ENCODE assay signal across 20 cellular contexts in the genomic region with DNA sequence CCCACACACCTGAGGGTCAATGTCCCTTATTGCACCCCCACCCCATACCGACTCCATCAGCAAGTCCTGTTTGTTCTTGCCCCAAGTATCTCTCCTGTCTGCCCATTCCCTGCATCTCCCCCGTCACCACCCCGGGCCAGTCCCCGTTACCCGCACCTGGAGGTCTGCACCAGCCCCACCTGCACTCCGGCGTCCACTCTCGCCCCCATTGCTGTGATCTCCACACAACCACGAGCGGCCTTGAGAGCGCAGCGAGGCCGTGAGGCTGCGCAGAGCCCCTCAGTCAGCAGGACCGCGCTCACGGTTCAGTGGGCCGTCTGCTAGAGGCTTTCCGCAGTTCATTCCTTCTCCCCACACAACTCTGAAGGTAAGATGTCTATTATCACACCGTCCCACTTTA.
A peak's percentile ranks its signal among the peaks of the same experiment; 100 is the strongest.
DNase-seq lines count a peak whose midpoint lies in the region; ATAC-seq and FAIRE-seq lines count a peak whose summit lies in the region.
"Had no signal": no experiment of that assay in that cellular context is flagged by ENCODE, and none has a peak within 500 bp of the region (broad histone marks: within the 10 kb centered on the region; RNA-seq: fewer than 3 reads in every experiment).

No MANE protein-coding gene starts in this region.

- H2AK5ac ChIP-seq in neuronal stem cell (ENCODE audit: low read depth, low read length): no peak overlapping the region

- H3K4ac ChIP-seq in neuronal stem cell (ENCODE audit: low read length): no peak overlapping the region

- no peak overlapping the region for H3K4me3 ChIP-seq in neuronal stem cell (ENCODE audit: low read length in 2 of 2)
- H3K4me3 ChIP-seq in small intestine (ENCODE audit: low read depth in 1 of 2, low read length in 2 of 2): no peak overlapping the region
- H3K4me3 ChIP-seq: MG63 had no signal

- no peaks in the 10 kb centered on the region for H3K36me3 ChIP-seq in neuronal stem cell (replicated peaks in 1 of 2; ENCODE audit: control insufficient read depth in 2 of 2, insufficient read depth in 2 of 2, low read length in 2 of 2)
- H3K36me3 ChIP-seq in small intestine (ENCODE audit: control insufficient read depth in 2 of 2, insufficient read depth in 2 of 2, low read length in 2 of 2): no peaks in the 10 kb centered on the region
- H3K36me3 ChIP-seq: MG63 had no signal

- peaks cover 5% of the 10 kb centered on the region for H3K36me3 Mint-ChIP-seq in central memory CD8-positive, alpha-beta T cell (ENCODE audit: insufficient read depth)

- H3K18ac ChIP-seq in neuronal stem cell (ENCODE audit: low read length): peak overlapping the region; percentile 30

- peak overlapping the region; percentile 24 for H3K9ac ChIP-seq in neuronal stem cell (ENCODE audit: low read depth, low read length, poor library complexity)
- H3K9ac ChIP-seq: SK-N-SH had no signal

- no peak overlapping the region for H2BK15ac ChIP-seq in neuronal stem cell (ENCODE audit: low read length)

- H3K9me3 Mint-ChIP-seq in central memory CD8-positive, alpha-beta T cell: no peaks in the 10 kb centered on the region

- no peak overlapping the region for H3K27ac ChIP-seq in neuronal stem cell (replicated peaks; ENCODE audit: low read length)
- H3K27ac ChIP-seq in small intestine (ENCODE audit: low read depth in 1 of 2, low read length in 1 of 2): no peak overlapping the region

- H3K4me3 Mint-ChIP-seq in central memory CD8-positive, alpha-beta T cell: peak overlapping the region; percentile 65

- H2BK5ac ChIP-seq in neuronal stem cell (ENCODE audit: low read length): no peak overlapping the region

- no peak overlapping the region for H4K8ac ChIP-seq in neuronal stem cell (ENCODE audit: low read depth, low read length)

- WGBS in neuronal stem cell (ENCODE audit: extremely low coverage in 2 of 2, insufficient read length in 2 of 2, insufficient replicate concordance in 1 of 2), 2 donors: no CpG with 5 or more reads among the region's 20 CpGs
- WGBS in small intestine, 3 donors: 91 to 93% (median 92%) methylated on average over 20 of the region's 20 CpGs

- H3K27me3 Mint-ChIP-seq in central memory CD8-positive, alpha-beta T cell: no peaks in the 10 kb centered on the region

- no peak overlapping the region for H3K23ac ChIP-seq in neuronal stem cell (ENCODE audit: low read depth, low read length, poor library complexity)

- peak overlapping the region; percentile 82 for H3K14ac ChIP-seq in neuronal stem cell (ENCODE audit: low read length)

- no peak for FAIRE-seq in small intestine (lab: Jason Lieb, UNC)
- FAIRE-seq: HepG2, RCC 7860 had no signal

- H3K4me2 ChIP-seq in neuronal stem cell (ENCODE audit: insufficient read depth, low read length, poor library complexity, severe bottlenecking): no peak overlapping the region
- H3K4me2 ChIP-seq: SK-N-SH had no signal

- ATAC-seq in central memory CD8-positive, alpha-beta T cell (replicated peaks; ENCODE audit: extremely low read depth, poor library complexity, severe bottlenecking): no peak
- ATAC-seq in GM18870 (IDR thresholded peaks at IDR 0.05; ENCODE audit: unreplicated experiment) (no peak), GM21526 (IDR thresholded peaks at IDR 0.05; ENCODE audit: low FRiP score, unreplicated experiment) (no peak)

- peak; percentile 59 for DNase-seq in activated effector memory CD4-positive, alpha-beta T cell treated with anti-CD3 and anti-CD28 coated beads, Interleukin-2, amount 50 U/mL, for 16 hours
- DNase-seq in activated effector memory CD4-positive, alpha-beta T cell treated with Interleukin-2 at 50 U/mL for 16 hours: no peak
- no peak for DNase-seq in central memory CD8-positive, alpha-beta T cell (ENCODE audit: low spot score in 2 of 2)
- DNase-seq in neuronal stem cell (ENCODE audit: low spot score): no peak
- DNase-seq in pons (ENCODE audit: low spot score): no peak
- no peak for DNase-seq in small intestine
- DNase-seq: C1 segment of cervical spinal cord, COR-L47, DMS153, MG63, NCI-H1092, NCI-H146, NCI-H2081 treated with DMSO at 0.1 percent for 48 hours, NCI-H510A treated with DMSO at 0.1 percent for 48 hours, Right ventricle myocardium superior, SK-N-SH had no signal

- no peak overlapping the region for H2BK120ac ChIP-seq in neuronal stem cell (ENCODE audit: low read depth, low read length)

- no peak overlapping the region for H2BK12ac ChIP-seq in neuronal stem cell (ENCODE audit: low read length)

- H3K4me1 ChIP-seq in neuronal stem cell (ENCODE audit: control insufficient read depth in 2 of 2, insufficient read depth in 1 of 2, low read depth in 1 of 2, low read length in 2 of 2): peaks cover 1 to 4% of the 10 kb centered on the region in 2 donors
- no peaks in the 10 kb centered on the region for H3K4me1 ChIP-seq in small intestine (ENCODE audit: control insufficient read depth in 2 of 2, insufficient read depth in 1 of 2, low read depth in 1 of 2, low read length in 1 of 2)

- no peak overlapping the region for H4K91ac ChIP-seq in neuronal stem cell (ENCODE audit: low read depth, low read length, poor library complexity)

- peaks cover 0 to 2% of the 10 kb centered on the region in 2 donors for H3K9me3 ChIP-seq in neuronal stem cell (replicated peaks in 1 of 2; ENCODE audit: control insufficient read depth in 2 of 2, insufficient read depth in 1 of 2, low read depth in 1 of 2, low read length in 2 of 2)
- no peaks in the 10 kb centered on the region for H3K9me3 ChIP-seq in small intestine (ENCODE audit: control insufficient read depth, low read depth)
- H3K9me3 ChIP-seq: MG63, SK-N-SH had no signal

- H3K27me3 ChIP-seq in neuronal stem cell (ENCODE audit: control insufficient read depth in 3 of 3, insufficient read depth in 3 of 3, low read depth in 1 of 3, low read length in 3 of 3) (peaks cover 0 to 7% (median 2%) of the 10 kb centered on the region in 3 experiments), small intestine (ENCODE audit: control insufficient read depth in 2 of 2, insufficient read depth in 2 of 2, low read length in 2 of 2) (no peaks in the 10 kb centered on the region)
- H3K27me3 ChIP-seq: MG63 had no signal

- peak overlapping the region; percentile 92 for H3K27ac Mint-ChIP-seq in central memory CD8-positive, alpha-beta T cell (ENCODE audit: low read depth)

- H2AFZ ChIP-seq in neuronal stem cell (ENCODE audit: low read length): no peak overlapping the region

- H3K4me1 Mint-ChIP-seq in central memory CD8-positive, alpha-beta T cell: peaks cover 99% of the 10 kb centered on the region

- no peaks in the 10 kb centered on the region for H3K79me1 ChIP-seq in neuronal stem cell (ENCODE audit: low read depth, low read length)
